In genomic region chr7:80018941-80019808, GRCh38 we compare ENCODE assay signal across 8 cellular contexts.
A peak's percentile ranks its signal among the peaks of the same experiment; 100 is the strongest.
DNase-seq lines count a peak whose midpoint lies in the region; ATAC-seq and TF ChIP-seq lines count a peak whose summit lies in the region.

No MANE protein-coding gene starts in this region.

- no peak overlapping the region for H3K4ac ChIP-seq in mesenchymal stem cell (ENCODE audit: low read depth in 1 of 2, low read length in 2 of 2)

- H3K4me2 ChIP-seq in mesenchymal stem cell (ENCODE audit: low read length, poor library complexity, severe bottlenecking), result no peak overlapping the region

- H3K36me3 ChIP-seq in mesenchymal stem cell (ENCODE audit: control insufficient read depth in 1 of 2, insufficient read depth in 2 of 2, low read depth in 1 of 2, low read length in 2 of 2), result no peaks in the 10 kb centered on the region
- H3K36me3 ChIP-seq in tibial artery, result no peaks in the 10 kb centered on the region

- no peak overlapping the region for H2BK120ac ChIP-seq in mesenchymal stem cell (ENCODE audit: low read depth, low read length)

- peaks cover 1% of the 10 kb centered on the region for H3K4me1 ChIP-seq in mesenchymal stem cell (ENCODE audit: control insufficient read depth, insufficient read depth, low read depth, low read length)
- H3K4me1 ChIP-seq in tibial artery, result no peaks in the 10 kb centered on the region

- ATAC-seq in GM18498 (IDR thresholded peaks at IDR 0.05; ENCODE audit: unreplicated experiment), result peak; percentile 98
- ATAC-seq in HG02798 (IDR thresholded peaks at IDR 0.05; ENCODE audit: poor library complexity, unreplicated experiment), result peak; percentile 92

- no peaks in the 10 kb centered on the region for H3K27me3 ChIP-seq in mesenchymal stem cell (ENCODE audit: control insufficient read depth in 1 of 2, insufficient read depth in 1 of 2, low read length in 2 of 2)
- H3K27me3 ChIP-seq in tibial artery, result no peaks in the 10 kb centered on the region

- H2BK12ac ChIP-seq in mesenchymal stem cell (ENCODE audit: low read length in 2 of 2), result no peak overlapping the region

- intact Hi-C loops in tibial artery (cut with DNase I; ENCODE audit: low total_unique reads), result no loop called here

- H3K9ac ChIP-seq in mesenchymal stem cell (ENCODE audit: low read length), result no peak overlapping the region

- no peak overlapping the region for H2BK15ac ChIP-seq in mesenchymal stem cell (ENCODE audit: low read depth, poor library complexity, severe bottlenecking)

- H3K9me3 ChIP-seq in mesenchymal stem cell (ENCODE audit: control insufficient read depth, low read length) (no peaks in the 10 kb centered on the region), tibial artery (no peaks in the 10 kb centered on the region)

- no peak overlapping the region for H3K18ac ChIP-seq in mesenchymal stem cell (ENCODE audit: low read depth in 1 of 2, low read length in 2 of 2)

- TF ChIP-seq CTCF in AG04449 (IDR thresholded peaks at IDR 0.05; ENCODE audit: insufficient read depth, low read length, missing control alignments), result peak; percentile 77
- TF ChIP-seq CTCF in tibial artery (IDR thresholded peaks at IDR 0.05), result peak; percentile 36 to 59

- H3K27ac ChIP-seq in mesenchymal stem cell (ENCODE audit: low read length, poor library complexity, severe bottlenecking) (no peak overlapping the region), tibial artery (no peak overlapping the region)

- no peak overlapping the region for H3K4me3 ChIP-seq in AG04449 (ENCODE audit: low read depth, low read length)
- no peak overlapping the region for H3K4me3 ChIP-seq in mesenchymal stem cell (ENCODE audit: insufficient read depth in 1 of 2, low read depth in 1 of 2, low read length in 2 of 2)
- H3K4me3 ChIP-seq in tibial artery, result no peak overlapping the region

- DNase-seq in AG04449 (ENCODE audit: low read depth, low spot score), result no peak
- peak; percentile 30 for DNase-seq in NCI-H1105 (lab: John Stamatoyannopoulos, UW)
- peak; percentile 68 for DNase-seq in SW480 (ENCODE audit: low spot score)
- DNase-seq in ecto neural progenitor cell (ENCODE audit: low spot score), result peak; percentile 65
- DNase-seq in mesenchymal stem cell, result peak; percentile 66
- DNase-seq in tibial artery, result no peak

- H2AFZ ChIP-seq in mesenchymal stem cell (ENCODE audit: low read depth, low read length), result no peak overlapping the region

- 20% methylated on average over 4 of the region's 9 CpGs for WGBS in mesenchymal stem cell

- CTCF ChIA-PET in AG04449 (lab: Yijun Ruan, JAX), result interaction anchor here (0.6 to 3.2 kb wide), 16 partner anchors 8 to 737 kb away, joined by 3 to 17 read pairs (median 4); no protein-coding TSS in a partner anchor

- H4K91ac ChIP-seq in mesenchymal stem cell (ENCODE audit: low read length), result no peak overlapping the region

- no peaks in the 10 kb centered on the region for H3K79me1 ChIP-seq in mesenchymal stem cell (replicated peaks; ENCODE audit: low read length, poor library complexity, severe bottlenecking)

- H4K8ac ChIP-seq in mesenchymal stem cell (ENCODE audit: low read length), result no peak overlapping the region

- no peak overlapping the region for H2AK5ac ChIP-seq in mesenchymal stem cell (ENCODE audit: low read length, severe bottlenecking)

- no peak overlapping the region for H2BK5ac ChIP-seq in mesenchymal stem cell (ENCODE audit: low read depth, low read length, poor library complexity, severe bottlenecking)

- H3K14ac ChIP-seq in mesenchymal stem cell (ENCODE audit: low read length in 2 of 2), result no peak overlapping the region

- POLR2A ChIA-PET in AG04449 (lab: Yijun Ruan, JAX), result no interaction called here

- no peak overlapping the region for H3K23ac ChIP-seq in mesenchymal stem cell (ENCODE audit: low read length in 2 of 2)

Comparison
In these comparisons a context has a peak if more than half of its experiments do, and no peak if none do; other contexts are left out.
1. DNase-seq: peak in NCI-H1105 (single experiment), SW480 (single experiment), ecto neural progenitor cell (single experiment) and mesenchymal stem cell (single experiment); none in AG04449 (single experiment) and tibial artery (0 of 2).